Comparison of ENCODE assay signal across 12 cellular contexts in the genomic region with DNA sequence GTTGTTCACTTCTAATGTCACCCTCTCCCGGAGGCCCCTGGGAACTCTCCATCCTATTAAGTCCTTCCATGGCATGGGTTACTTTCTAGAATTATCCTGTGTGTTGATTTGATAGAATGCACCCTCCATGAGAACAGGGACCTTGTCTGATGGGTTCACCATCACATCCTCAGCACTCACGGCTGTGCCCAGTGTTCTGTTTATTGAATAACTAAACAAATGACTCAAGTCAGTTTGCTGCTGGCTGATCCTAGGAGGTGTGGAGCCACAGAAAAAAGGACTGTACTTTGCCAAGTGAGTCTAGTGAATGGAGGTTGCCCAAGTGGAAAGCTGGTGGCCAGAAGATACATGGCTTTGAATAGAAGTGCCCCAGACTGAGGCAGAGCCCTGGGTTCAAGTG. TPM values are rescaled to one million over a fixed set of nuclear protein-coding genes. Genes with fewer than 3 reads are reported as not detected.
DNase-seq lines count a peak whose midpoint lies in the region; ATAC-seq and TF ChIP-seq lines count a peak whose summit lies in the region.
"Had no signal": no experiment of that assay in that cellular context is flagged by ENCODE, and none has a peak within 500 bp of the region (broad histone marks: within the 10 kb centered on the region; RNA-seq: fewer than 3 reads in every experiment).

No MANE protein-coding gene starts in this region.

- peak overlapping the region; percentile 79 for H3K27ac ChIP-seq in Panc1 (ENCODE audit: low read length)
- peak overlapping the region; percentile 53 to 58 for H3K27ac ChIP-seq in esophagus (ENCODE audit: low read depth in 2 of 2, low read length in 1 of 2)

- peak overlapping the region; percentile 88 for H3K27ac Mint-ChIP-seq in osteocyte (ENCODE audit: unreplicated experiment)
- H3K27ac Mint-ChIP-seq: activated naive CD4-positive, alpha-beta T cell treated with anti-CD3 and anti-CD28 coated beads, Interleukin-2, amount 50 U/mL, for 24 hours had no signal

- H3K9me3 Mint-ChIP-seq in osteocyte (ENCODE audit: unreplicated experiment) = no peaks in the 10 kb centered on the region
- H3K9me3 Mint-ChIP-seq: activated naive CD4-positive, alpha-beta T cell treated with anti-CD3 and anti-CD28 coated beads, Interleukin-2, amount 50 U/mL, for 24 hours had no signal

- DNase-seq in AG10803 (ENCODE audit: low read depth) = peak; percentile 21
- DNase-seq in Panc1 (ENCODE audit: low read depth, low spot score) = peak; percentile 7
- no peak for DNase-seq in osteocyte (ENCODE audit: extremely low spot score, unreplicated experiment)
- no peak for DNase-seq in activated CD4-positive, CD25-positive, alpha-beta regulatory T cell (lab: John Stamatoyannopoulos, UW)
- no peak for DNase-seq in stimulated activated CD4-positive, alpha-beta T cell treated with anti-CD3 and anti-CD28 coated beads, Interleukin-2, amount 100 ng/mL, for 24 hours
- no peak for DNase-seq in NCI-H2081 treated with DMSO at 0.1 percent for 48 hours (lab: John Stamatoyannopoulos, UW)
- DNase-seq: activated CD4-positive, alpha-beta T cell treated with anti-CD3 and anti-CD28 coated beads for 4 hours; NCI-H2107; SHP77 treated with DMSO at 0.1 percent for 48 hours had no signal

- CTCF ChIA-PET in Panc1 (lab: Charles Lee) = no interaction called here

- H3K4me1 Mint-ChIP-seq in osteocyte (ENCODE audit: unreplicated experiment) = peaks cover 77% of the 10 kb centered on the region

- no peaks in the 10 kb centered on the region for H3K36me3 ChIP-seq in Panc1 (ENCODE audit: control insufficient read depth, insufficient read depth, low read length)
- no peaks in the 10 kb centered on the region for H3K36me3 ChIP-seq in esophagus (ENCODE audit: control insufficient read depth in 2 of 2, insufficient read depth in 2 of 2, low read length in 1 of 2)

- TF ChIP-seq CTCF in AG10803 (conservative IDR thresholded peaks at IDR 0.05; ENCODE audit: low read length) (no peak), Panc1 (IDR thresholded peaks at IDR 0.05) (no peak), osteocyte (IDR thresholded peaks at IDR 0.05) (no peak)

- intact Hi-C loops in Panc1 (cut with micrococcal nuclease; ENCODE audit: unreplicated experiment) = loop anchor here (5.0 kb wide), 1 partner anchor 88 kb away; no protein-coding TSS in a partner anchor

- H3K27me3 ChIP-seq in Panc1 (ENCODE audit: control insufficient read depth, insufficient read depth, low read length) = no peaks in the 10 kb centered on the region
- no peaks in the 10 kb centered on the region for H3K27me3 ChIP-seq in esophagus (ENCODE audit: control insufficient read depth in 1 of 2, insufficient read depth in 2 of 2, low read length in 2 of 2)

- H3K9me3 ChIP-seq in Panc1 (ENCODE audit: control insufficient read depth, insufficient read depth, low read depth, low read length) (no peaks in the 10 kb centered on the region), esophagus (ENCODE audit: control insufficient read depth in 2 of 2, insufficient read depth in 1 of 2, low read depth in 1 of 2, low read length in 1 of 2) (no peaks in the 10 kb centered on the region)

- WGBS in esophagus, 2 donors = 39 to 40% methylated on average over 2 of the region's 2 CpGs

- H3K4me3 ChIP-seq in AG10803 (ENCODE audit: low read length) (no peak overlapping the region), Panc1 (ENCODE audit: low read depth in 2 of 2, low read length in 2 of 2) (no peak overlapping the region), esophagus (ENCODE audit: low read depth in 1 of 2, low read length in 2 of 2) (no peak overlapping the region)

- no peaks in the 10 kb centered on the region for H3K36me3 Mint-ChIP-seq in osteocyte (ENCODE audit: unreplicated experiment)
- H3K36me3 Mint-ChIP-seq: activated naive CD4-positive, alpha-beta T cell treated with anti-CD3 and anti-CD28 coated beads, Interleukin-2, amount 50 U/mL, for 24 hours had no signal

- ATAC-seq in Panc1 (peak; percentile 54), GM21381 (IDR thresholded peaks at IDR 0.05; ENCODE audit: unreplicated experiment) (no peak)

- H3K4me1 ChIP-seq in Panc1 (ENCODE audit: control insufficient read depth, insufficient read depth, low read length) (peaks cover 58% of the 10 kb centered on the region), esophagus (ENCODE audit: control insufficient read depth in 2 of 2, insufficient read depth in 2 of 2, low read length in 1 of 2) (peaks cover 2 to 24% of the 10 kb centered on the region in 2 donors)

- in situ Hi-C loops in Panc1 (cut with HindIII; ENCODE audit: low pct_unique_long_range_greater_than_20kb, low sequenced_read_pairs) = no loop called here

- BruUV-seq in Panc1 (replicated peaks; lab: Mats Ljungman, UMichigan) = no TSS peak

- H3K4me3 Mint-ChIP-seq in osteocyte (ENCODE audit: unreplicated experiment) = no peak overlapping the region
- H3K4me3 Mint-ChIP-seq: activated naive CD4-positive, alpha-beta T cell treated with anti-CD3 and anti-CD28 coated beads, Interleukin-2, amount 50 U/mL, for 24 hours had no signal

- no peaks in the 10 kb centered on the region for H3K27me3 Mint-ChIP-seq in osteocyte (ENCODE audit: unreplicated experiment)
- H3K27me3 Mint-ChIP-seq: activated naive CD4-positive, alpha-beta T cell treated with anti-CD3 and anti-CD28 coated beads, Interleukin-2, amount 50 U/mL, for 24 hours had no signal

- POLR2A ChIA-PET in Panc1 (lab: Charles Lee) = no interaction called here

RNA-seq across cellular contexts. Expression of a gene that starts 48.5 kb away (rescaled TPM):
- 49.2 TPM for total RNA-seq in Panc1 (2021; ENCODE audit: unreplicated experiment)
- 113 TPM for polyA plus RNA-seq in Panc1 (2012; ENCODE audit: insufficient read length)
- polyA plus RNA-seq in esophagus = 1 to 10 TPM in 1 of 2 donors, under 1 TPM in 1; 0.57 to 1.3 TPM
- 7.8 and 11.3 TPM in 2 replicates for total RNA-seq in osteocyte

Comparison
In these comparisons a context has a peak if more than half of its experiments do, and no peak if none do; other contexts are left out.
1. DNase-seq: peak in AG10803 (single experiment) and Panc1 (single experiment); none in osteocyte (single experiment), activated CD4-positive, CD25-positive, alpha-beta regulatory T cell (0 of 4), stimulated activated CD4-positive, alpha-beta T cell treated with anti-CD3 and anti-CD28 coated beads, Interleukin-2, amount 100 ng/mL, for 24 hours (0 of 2) and NCI-H2081 treated with DMSO at 0.1 percent for 48 hours (single experiment).